ENCODE assay signal across 16 cellular contexts in genomic region chr6:157094038-157094437, GRCh38.
DNase-seq lines count a peak whose midpoint lies in the region; ATAC-seq and TF ChIP-seq lines count a peak whose summit lies in the region.
"Had no signal": no experiment of that assay in that cellular context is flagged by ENCODE, and none has a peak within 500 bp of the region (broad histone marks: within the 10 kb centered on the region; RNA-seq: fewer than 3 reads in every experiment).

No MANE protein-coding gene starts in this region.

- peak overlapping the region; percentile 35 for H3K27ac Mint-ChIP-seq in activated T-cell treated with anti-CD3 and anti-CD28 coated beads, Interleukin-2, amount 50 U/mL, for 24 hours
- peak overlapping the region; percentile 65 for H3K27ac Mint-ChIP-seq in stimulated activated naive B cell treated with anti-CD40 and anti-IgM and Interleukin-4, amounts not matched to agents 10 μg/mL and 1 μg/mL and 100 μg/mL, for 72 hours
- no peak overlapping the region for H3K27ac Mint-ChIP-seq in HFFc6

- no peaks in the 10 kb centered on the region for H3K9me3 Mint-ChIP-seq in activated T-cell treated with anti-CD3 and anti-CD28 coated beads, Interleukin-2, amount 50 U/mL, for 24 hours
- no peaks in the 10 kb centered on the region for H3K9me3 Mint-ChIP-seq in stimulated activated naive B cell treated with anti-CD40 and anti-IgM and Interleukin-4, amounts not matched to agents 10 μg/mL and 1 μg/mL and 100 μg/mL, for 72 hours
- no peaks in the 10 kb centered on the region for H3K9me3 Mint-ChIP-seq in HFFc6
- H3K9me3 Mint-ChIP-seq: WTC11 had no signal

- no peak for TF ChIP-seq CTCF in HFFc6 (IDR thresholded peaks at IDR 0.05)

- H3K36me3 Mint-ChIP-seq in activated T-cell treated with anti-CD3 and anti-CD28 coated beads, Interleukin-2, amount 50 U/mL, for 24 hours (ENCODE audit: low read depth), result peaks cover 42% of the 10 kb centered on the region
- H3K36me3 Mint-ChIP-seq in stimulated activated naive B cell treated with anti-CD40 and anti-IgM and Interleukin-4, amounts not matched to agents 10 μg/mL and 1 μg/mL and 100 μg/mL, for 72 hours, result peaks cover 39 to 61% of the 10 kb centered on the region in 2 donors
- no peaks in the 10 kb centered on the region for H3K36me3 Mint-ChIP-seq in HFFc6 (ENCODE audit: low read depth)

- DNase-seq in activated T-cell treated with anti-CD3 and anti-CD28 coated beads, Interleukin-2, amount 50 U/mL, for 24 hours, result no peak
- DNase-seq in activated T-cell treated with anti-CD3 and anti-CD28 coated beads, Interleukin-2, amount 50 U/mL, for 48 hours, result no peak
- DNase-seq in stimulated activated naive B cell treated with anti-CD40 and anti-IgM and Interleukin-4, amounts not matched to agents 10 μg/mL and 1 μg/mL and 100 μg/mL, for 72 hours, result peak; percentile 36
- DNase-seq in SKM-1 (lab: John Stamatoyannopoulos, UW; ENCODE audit: unreplicated experiment) (no peak), HFFc6 (no peak), UCSD-AML1 (lab: John Stamatoyannopoulos, UW; ENCODE audit: unreplicated experiment) (no peak)
- DNase-seq: aorta, KG1, lower lobe of right lung, NCI-H1694, small intestine, trophoblast cell had no signal

- H3K27me3 Mint-ChIP-seq in activated T-cell treated with anti-CD3 and anti-CD28 coated beads, Interleukin-2, amount 50 U/mL, for 24 hours, result no peaks in the 10 kb centered on the region
- no peaks in the 10 kb centered on the region for H3K27me3 Mint-ChIP-seq in stimulated activated naive B cell treated with anti-CD40 and anti-IgM and Interleukin-4, amounts not matched to agents 10 μg/mL and 1 μg/mL and 100 μg/mL, for 72 hours
- H3K27me3 Mint-ChIP-seq in HFFc6 (ENCODE audit: insufficient read depth), result no peaks in the 10 kb centered on the region

- ATAC-seq in GM21528 (IDR thresholded peaks at IDR 0.05; ENCODE audit: low FRiP score, unreplicated experiment) (peak; percentile 65), HG03432 (IDR thresholded peaks at IDR 0.05; ENCODE audit: unreplicated experiment) (peak; percentile 82)
- ATAC-seq in stimulated activated naive B cell treated with anti-CD40 and anti-IgM and Interleukin-4, amounts not matched to agents 10 μg/mL and 1 μg/mL and 100 μg/mL, for 72 hours (replicated peaks), result peak; percentile 98 to 99
- ATAC-seq: A549, lower lobe of right lung, WTC11 had no signal

- H3K4me1 Mint-ChIP-seq in activated T-cell treated with anti-CD3 and anti-CD28 coated beads, Interleukin-2, amount 50 U/mL, for 24 hours (ENCODE audit: low read depth), result peaks cover 47% of the 10 kb centered on the region
- peaks cover 30 to 67% of the 10 kb centered on the region in 2 donors for H3K4me1 Mint-ChIP-seq in stimulated activated naive B cell treated with anti-CD40 and anti-IgM and Interleukin-4, amounts not matched to agents 10 μg/mL and 1 μg/mL and 100 μg/mL, for 72 hours
- H3K4me1 Mint-ChIP-seq in HFFc6 (ENCODE audit: low read depth), result peaks cover 24% of the 10 kb centered on the region

- no peak overlapping the region for H3K4me3 Mint-ChIP-seq in activated T-cell treated with anti-CD3 and anti-CD28 coated beads, Interleukin-2, amount 50 U/mL, for 24 hours
- H3K4me3 Mint-ChIP-seq in stimulated activated naive B cell treated with anti-CD40 and anti-IgM and Interleukin-4, amounts not matched to agents 10 μg/mL and 1 μg/mL and 100 μg/mL, for 72 hours, result peak overlapping the region in 1 of 2 donors; percentile 33
- H3K4me3 Mint-ChIP-seq in HFFc6, result no peak overlapping the region
- H3K4me3 Mint-ChIP-seq: WTC11 had no signal
